ENCODE assay signal across 8 cellular contexts in genomic region chr4:77146426-77147399, GRCh38. TPM values are rescaled to one million over a fixed set of nuclear protein-coding genes. Genes with fewer than 3 reads are reported as not detected.
DNase-seq lines count a peak whose midpoint lies in the region; TF ChIP-seq lines count a peak whose summit lies in the region.

No MANE protein-coding gene starts in this region.

- no peaks in the 10 kb centered on the region for H3K79me2 ChIP-seq in OCI-LY7 (ENCODE audit: insufficient read depth, low read depth, low read length)

- POLR2A ChIA-PET in OCI-LY7 (lab: Charles Lee): interaction anchor here (0.7 to 17.5 kb wide), 12 partner anchors 8 to 70 kb away, joined by 3 to 213 read pairs (median 4); partner anchors contain the start of gene CCNG2

- H2AFZ ChIP-seq in OCI-LY7 (ENCODE audit: low read length): peak overlapping the region; percentile 91

- peak overlapping the region; percentile 38 for H3K27ac ChIP-seq in OCI-LY7 (ENCODE audit: low read depth, low read length, poor library complexity, severe bottlenecking)
- peak overlapping the region; percentile 70 for H3K27ac ChIP-seq in epithelial cell of prostate
- no peak overlapping the region for H3K27ac ChIP-seq in esophagus muscularis mucosa (replicated peaks in 1 of 4)

- no peaks in the 10 kb centered on the region for H3K36me3 Mint-ChIP-seq in T-helper 1 cell treated with Interleukin-12 subunit alpha and Interleukin-12 subunit beta and Interleukin-4 antibody, amounts not matched to agents 30 μg/mL and 1 μg/mL, for 36 hours (ENCODE audit: low read depth)

- no peaks in the 10 kb centered on the region; the same call in 1 of the 2 replicates for H3K9me3 ChIP-seq in OCI-LY7 (ENCODE audit: low read length)
- no peaks in the 10 kb centered on the region for H3K9me3 ChIP-seq in esophagus muscularis mucosa

- TF ChIP-seq EP300 in esophagus muscularis mucosa (IDR thresholded peaks at IDR 0.05): no peak

- H3K27me3 ChIP-seq in esophagus muscularis mucosa: peaks cover 0 to 5% (median 0%) of the 10 kb centered on the region in 4 donors

- H3K9me3 Mint-ChIP-seq in T-helper 1 cell treated with Interleukin-12 subunit alpha and Interleukin-12 subunit beta and Interleukin-4 antibody, amounts not matched to agents 30 μg/mL and 1 μg/mL, for 36 hours: no peaks in the 10 kb centered on the region

- CTCF ChIA-PET in OCI-LY7 (lab: Charles Lee; ENCODE audit: unreplicated experiment): interaction anchor here (1.0 kb wide), 1 partner anchor 51 kb away, joined by 3 read pairs; no protein-coding TSS in a partner anchor

- H3K4me1 ChIP-seq in OCI-LY7 (ENCODE audit: insufficient read depth, low read length, poor library complexity, severe bottlenecking) (peaks cover 53% of the 10 kb centered on the region), esophagus muscularis mucosa (no peaks in the 10 kb centered on the region)

- H3K4me3 ChIP-seq in OCI-LY7 (ENCODE audit: low read depth, low read length, poor library complexity, severe bottlenecking): no peak overlapping the region
- no peak overlapping the region for H3K4me3 ChIP-seq in esophagus muscularis mucosa

- H3K36me3 ChIP-seq in OCI-LY7 (ENCODE audit: insufficient read depth, low read length): no peaks in the 10 kb centered on the region; the same call in 1 of the 2 replicates
- H3K36me3 ChIP-seq in esophagus muscularis mucosa: no peaks in the 10 kb centered on the region

- H4K20me1 ChIP-seq in OCI-LY7 (ENCODE audit: insufficient read depth, low read length): no peaks in the 10 kb centered on the region

- WGBS in esophagus muscularis mucosa: 83% methylated on average over 5 of the region's 5 CpGs

- H3K27ac Mint-ChIP-seq in T-helper 1 cell treated with Interleukin-12 subunit alpha and Interleukin-12 subunit beta and Interleukin-4 antibody, amounts not matched to agents 30 μg/mL and 1 μg/mL, for 36 hours: peak overlapping the region; percentile 4

- intact Hi-C loops in OCI-LY7 (cut with micrococcal nuclease; ENCODE audit: unreplicated experiment): no loop called here
- intact Hi-C loops in esophagus muscularis mucosa (cut with DNase I): no loop called here

- no peak for TF ChIP-seq CTCF in OCI-LY7 (conservative IDR thresholded peaks at IDR 0.05; ENCODE audit: low read length)
- no peak for TF ChIP-seq CTCF in GM20000 (IDR thresholded peaks at IDR 0.05; ENCODE audit: extremely low read depth, missing control alignments)
- no peak for TF ChIP-seq CTCF in esophagus muscularis mucosa (IDR thresholded peaks at IDR 0.05)

- H3K9me2 ChIP-seq in OCI-LY7 (ENCODE audit: insufficient read depth, low read length): no peaks in the 10 kb centered on the region

- no peaks in the 10 kb centered on the region for H3K27me3 Mint-ChIP-seq in T-helper 1 cell treated with Interleukin-12 subunit alpha and Interleukin-12 subunit beta and Interleukin-4 antibody, amounts not matched to agents 30 μg/mL and 1 μg/mL, for 36 hours (ENCODE audit: low read depth)

- peak overlapping the region; percentile 55 for H3K4me2 ChIP-seq in OCI-LY7 (ENCODE audit: low read length)

- no TSS peak for BruUV-seq in OCI-LY7 (replicated peaks; lab: Mats Ljungman, UMichigan)

- no peak overlapping the region for H3K4me3 Mint-ChIP-seq in T-helper 1 cell treated with Interleukin-12 subunit alpha and Interleukin-12 subunit beta and Interleukin-4 antibody, amounts not matched to agents 30 μg/mL and 1 μg/mL, for 36 hours

- H3K4me1 Mint-ChIP-seq in T-helper 1 cell treated with Interleukin-12 subunit alpha and Interleukin-12 subunit beta and Interleukin-4 antibody, amounts not matched to agents 30 μg/mL and 1 μg/mL, for 36 hours (ENCODE audit: low read depth): peaks cover 16% of the 10 kb centered on the region

- TF ChIP-seq POLR2A in esophagus muscularis mucosa (IDR thresholded peaks at IDR 0.05; ENCODE audit: low read depth): no peak

- DNase-seq in T-helper 1 cell (no peak), OCI-LY7 (ENCODE audit: low spot score) (peak; percentile 59), epithelial cell of prostate (ENCODE audit: low read depth, low spot score) (no peak), superior temporal gyrus (ENCODE audit: extremely low spot score) (peak; percentile 10), GM20000 (ENCODE audit: low spot score) (no peak), hypothalamus (lab: John Stamatoyannopoulos, UW) (no peak), esophagus muscularis mucosa (ENCODE audit: extremely low spot score) (no peak)

RNA-seq across cellular contexts. Expression of gene CCNG2, which starts 10.3 kb away (rescaled TPM):
- 13.1 and 16.6 TPM in 2 replicates for total RNA-seq in OCI-LY7 (2014; rRNA removed; shearing (Covaris generic))
- total RNA-seq in OCI-LY7 (2022): 87.4 and 104 TPM in 2 replicates
- total RNA-seq in esophagus muscularis mucosa: 10 to 100 TPM; 25.7 to 33.3 (median 26.2) TPM

Comparison
In these comparisons a context has a peak if more than half of its experiments do, and no peak if none do; other contexts are left out.
1. DNase-seq: peak in OCI-LY7 (single experiment) and superior temporal gyrus (single experiment); none in T-helper 1 cell (0 of 5), epithelial cell of prostate (single experiment), GM20000 (single experiment), hypothalamus (0 of 51) and esophagus muscularis mucosa (single experiment).
2. H3K27ac ChIP-seq: peak in OCI-LY7 (single experiment) and epithelial cell of prostate (single experiment); none in esophagus muscularis mucosa (0 of 4).